ENCODE assay signal across 8 cellular contexts in the genomic region with DNA sequence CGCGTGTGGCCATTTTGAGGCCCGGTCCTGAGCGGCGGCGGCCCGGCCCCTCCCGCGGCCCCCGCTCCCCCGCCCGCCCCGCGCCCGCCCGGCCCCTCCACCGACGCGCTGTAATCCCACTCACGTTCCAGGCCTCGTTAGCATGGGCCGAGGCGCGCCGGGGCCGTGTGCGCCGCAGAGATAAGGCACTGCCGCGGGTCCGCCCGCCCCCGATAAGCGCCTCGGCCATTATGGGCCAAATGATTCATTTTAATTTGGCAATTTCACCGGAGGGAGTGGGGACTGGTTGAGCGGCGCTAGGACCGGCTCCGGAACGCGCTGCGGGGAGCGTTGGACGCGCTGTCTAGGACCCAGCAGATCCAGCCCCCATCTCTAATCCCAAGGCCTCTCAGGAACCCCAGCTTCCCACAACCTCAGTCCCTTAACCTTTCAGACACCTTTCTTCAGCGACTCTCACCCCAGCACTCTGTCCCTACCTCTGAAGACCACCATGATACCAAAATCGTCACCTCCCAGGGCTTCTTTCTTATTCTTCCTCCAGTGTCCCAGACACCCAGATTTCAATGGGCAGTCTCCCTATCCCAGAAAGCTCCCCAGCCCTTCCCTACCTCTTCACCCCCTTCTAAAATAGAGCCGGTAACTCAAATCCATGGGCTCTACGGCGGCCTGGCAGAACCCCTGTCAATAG. TPM values are rescaled to one million over a fixed set of nuclear protein-coding genes. Genes with fewer than 3 reads are reported as not detected.
DNase-seq lines count a peak whose midpoint lies in the region; ATAC-seq and TF ChIP-seq lines count a peak whose summit lies in the region.

A gene (minus strand): TSS at position 39 of the 688 bp plus-strand sequence. CDS start 6,337 bp downstream, outside the sequence.

- H3K4me1 ChIP-seq in right cardiac atrium (ENCODE audit: control insufficient read depth, insufficient read depth, low read length) = no peaks in the 10 kb centered on the region
- H3K4me1 ChIP-seq in rectal smooth muscle tissue (ENCODE audit: control insufficient read depth, insufficient read depth, low read length) = peaks cover 4% of the 10 kb centered on the region

- DNase-seq in GM20000 (ENCODE audit: low spot score) (peak; percentile 27), right cardiac atrium (peak; percentile 71 to 79 (median 74)), superior temporal gyrus (ENCODE audit: extremely low spot score) (no peak), C1 segment of cervical spinal cord (lab: John Stamatoyannopoulos, UW) (no peak), GOT3 (lab: John Stamatoyannopoulos, UW) (no peak)
- DNase-seq in activated CD8-positive, alpha-beta T cell treated with anti-CD3 and anti-CD28 coated beads for 36 hours = no peak

- no peaks in the 10 kb centered on the region for H3K9me3 Mint-ChIP-seq in activated CD8-positive, alpha-beta T cell treated with anti-CD3 and anti-CD28 coated beads for 36 hours

- H3K36me3 ChIP-seq in rectal smooth muscle tissue (ENCODE audit: control insufficient read depth, insufficient read depth, low read length) = no peaks in the 10 kb centered on the region

- no peak within 1 kb of the TSS for H3K9ac ChIP-seq in rectal smooth muscle tissue (ENCODE audit: low read length)

- H3K27ac ChIP-seq in right cardiac atrium (ENCODE audit: low read length) (peak within 1 kb of the TSS; percentile 86), rectal smooth muscle tissue (ENCODE audit: low read depth, low read length) (peak within 1 kb of the TSS; percentile 15)

- CTCF ChIA-PET in activated CD8-positive, alpha-beta T cell treated with anti-CD3 and anti-CD28 coated beads for 36 hours (lab: Charles Lee) = interaction anchor here (1.0 to 2.5 kb wide), 2 partner anchors 53 to 478 kb away, joined by 3 to 8 read pairs; no protein-coding TSS in a partner anchor

- H3K4me3 ChIP-seq in right cardiac atrium (ENCODE audit: low read length) (peak within 1 kb of the TSS; percentile 47), rectal smooth muscle tissue (ENCODE audit: low read length) (peak within 1 kb of the TSS; percentile 55)

- peaks cover 24% of the 10 kb centered on the region for H3K4me1 Mint-ChIP-seq in activated CD8-positive, alpha-beta T cell treated with anti-CD3 and anti-CD28 coated beads for 36 hours (ENCODE audit: low read depth)

- H3K4me3 Mint-ChIP-seq in activated CD8-positive, alpha-beta T cell treated with anti-CD3 and anti-CD28 coated beads for 36 hours = peak within 1 kb of the TSS; percentile 67

- TF ChIP-seq CTCF in GM20000 (IDR thresholded peaks at IDR 0.05; ENCODE audit: extremely low read depth, missing control alignments) = no peak
- TF ChIP-seq CTCF in activated CD8-positive, alpha-beta T cell treated with anti-CD3 and anti-CD28 coated beads for 36 hours (IDR thresholded peaks at IDR 0.05) = no peak

- 10% methylated on average over 51 of the region's 51 CpGs for WGBS in right cardiac atrium

- H3K27me3 Mint-ChIP-seq in activated CD8-positive, alpha-beta T cell treated with anti-CD3 and anti-CD28 coated beads for 36 hours = peaks cover 82% of the 10 kb centered on the region

- ATAC-seq in activated CD8-positive, alpha-beta T cell treated with anti-CD3 and anti-CD28 coated beads for 36 hours = peak; percentile 26
- ATAC-seq in right cardiac atrium = peak; percentile 64 to 78
- no peak for ATAC-seq in HG03045 (IDR thresholded peaks at IDR 0.05; ENCODE audit: unreplicated experiment)

- no peaks in the 10 kb centered on the region for H3K9me3 ChIP-seq in right cardiac atrium (ENCODE audit: control insufficient read depth, low read length)

- POLR2A ChIA-PET in activated CD8-positive, alpha-beta T cell treated with anti-CD3 and anti-CD28 coated beads for 36 hours (lab: Charles Lee) = no interaction called here

- intact Hi-C loops in activated CD8-positive, alpha-beta T cell treated with anti-CD3 and anti-CD28 coated beads for 36 hours (cut with micrococcal nuclease) = no loop called here
- intact Hi-C loops in right cardiac atrium (cut with DNase I) = no loop called here

- no peaks in the 10 kb centered on the region for H3K27me3 ChIP-seq in right cardiac atrium (ENCODE audit: control insufficient read depth, insufficient read depth)
- H3K27me3 ChIP-seq in rectal smooth muscle tissue (ENCODE audit: control insufficient read depth, insufficient read depth, low read length) = peaks cover 37% of the 10 kb centered on the region

- H3K36me3 Mint-ChIP-seq in activated CD8-positive, alpha-beta T cell treated with anti-CD3 and anti-CD28 coated beads for 36 hours (ENCODE audit: low read depth) = no peaks in the 10 kb centered on the region

- peak within 1 kb of the TSS; percentile 0 for H3K27ac Mint-ChIP-seq in activated CD8-positive, alpha-beta T cell treated with anti-CD3 and anti-CD28 coated beads for 36 hours

RNA-seq across cellular contexts. Expression of the gene that starts here (rescaled TPM):
- not detected for total RNA-seq in activated CD8-positive, alpha-beta T cell treated with anti-CD3 and anti-CD28 coated beads for 36 hours
- total RNA-seq in right cardiac atrium = 1 to 10 TPM; 3.6 to 3.9 (median 3.9) TPM
- 3.3 TPM for polyA plus RNA-seq in right cardiac atrium

Comparison
In these comparisons a context has a peak if more than half of its experiments do, and no peak if none do; other contexts are left out.
1. RNA of the gene that starts here (total RNA-seq): 3.6 to 3.9 TPM in right cardiac atrium; not detected in activated CD8-positive, alpha-beta T cell treated with anti-CD3 and anti-CD28 coated beads for 36 hours; every median in the first group is over 4 times any median in the second.
2. Peak in ATAC-seq in activated CD8-positive, alpha-beta T cell treated with anti-CD3 and anti-CD28 coated beads for 36 hours; RNA of the gene not detected or under 1 TPM.
3. DNase-seq: peak in GM20000 (single experiment) and right cardiac atrium (3 of 3); none in activated CD8-positive, alpha-beta T cell treated with anti-CD3 and anti-CD28 coated beads for 36 hours (single experiment), superior temporal gyrus (single experiment), C1 segment of cervical spinal cord (0 of 14) and GOT3 (single experiment).